1 cellular context compared by ENCODE assay signal in the genomic region with DNA sequence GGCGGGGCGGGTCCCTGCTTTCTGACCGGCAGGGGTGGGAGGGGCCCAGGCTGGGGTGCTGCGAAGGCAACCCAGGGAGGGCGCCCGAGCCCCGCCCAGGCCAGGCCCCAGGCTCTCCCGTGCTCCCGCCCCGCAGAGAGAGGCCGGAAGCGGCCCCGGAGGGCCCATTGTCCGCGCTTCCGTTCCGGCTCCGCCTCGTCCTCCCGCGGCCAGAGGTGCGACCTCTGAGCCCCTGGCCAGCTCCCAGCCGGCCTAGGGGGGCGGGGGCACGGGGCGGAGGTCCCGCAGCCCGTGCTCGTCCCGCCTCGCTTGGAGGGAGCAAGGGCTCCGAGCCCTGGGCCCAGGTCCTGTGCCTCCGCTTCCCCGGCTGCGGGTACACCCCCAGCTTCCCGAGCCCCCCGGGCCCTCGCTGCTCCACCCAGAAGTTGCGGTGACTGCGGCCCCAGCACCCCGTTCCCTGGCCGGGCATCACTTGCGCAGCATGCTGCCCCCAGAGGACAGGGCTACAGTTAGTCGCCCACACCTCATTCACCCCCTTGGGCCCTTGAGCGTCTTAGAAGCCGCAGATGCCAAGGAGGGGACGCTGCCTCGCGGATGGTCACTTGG.
TF ChIP-seq lines count a peak whose summit lies in the region.

No MANE protein-coding gene starts in this region.

TF ChIP-seq in HEK293, 187 proteins besides CTCF, POLR2A, EP300 and RAD21 (continued from another document and continues in another):
- TF ChIP-seq ZNF140 (tag by site-specific recombination; IDR thresholded peaks at IDR 0.05) (no peak), ZBTB8A (tag by site-specific recombination; IDR thresholded peaks at IDR 0.05) (0 out of 2 replicates have a peak, but pooled peaks have one; percentile 9), ZNF561 (tag by site-specific recombination; IDR thresholded peaks at IDR 0.05; ENCODE audit: borderline replicate concordance) (no peak), ZNF785 (tag by site-specific recombination; IDR thresholded peaks at IDR 0.05) (no peak), TRIM28 (IDR thresholded peaks at IDR 0.05; ENCODE audit: borderline replicate concordance, low read length) (no peak), SP3 (tag by site-specific recombination; IDR thresholded peaks at IDR 0.05) (peak; percentile 35; the same call in 1 of the 2 replicates), ZFP69B (tag by site-specific recombination; IDR thresholded peaks at IDR 0.05) (no peak), ZNF302 (tag by site-specific recombination; IDR thresholded peaks at IDR 0.05; ENCODE audit: low read depth) (no peak), ZNF596 (tag by site-specific recombination; IDR thresholded peaks at IDR 0.05) (no peak), ZNF423 (tag by site-specific recombination; IDR thresholded peaks at IDR 0.05) (no peak), ZNF585B (tag by site-specific recombination; IDR thresholded peaks at IDR 0.05) (no peak), EGR2 (tag by site-specific recombination; IDR thresholded peaks at IDR 0.05; ENCODE audit: low read depth) (no peak), GLIS2 (tag by site-specific recombination; IDR thresholded peaks at IDR 0.05) (peak; percentile 51; the same call in 1 of the 2 replicates), MEIS1 (CRISPR knock-in tag; IDR thresholded peaks at IDR 0.05; ENCODE audit: borderline replicate concordance) (no peak), PRDM1 (tag by site-specific recombination; IDR thresholded peaks at IDR 0.05) (no peak), ZNF266 (tag by site-specific recombination; IDR thresholded peaks at IDR 0.05; ENCODE audit: low read depth) (no peak), ZIC2 (tag by site-specific recombination; IDR thresholded peaks at IDR 0.05) (no peak), ZNF37A (tag by site-specific recombination; IDR thresholded peaks at IDR 0.05) (no peak), ZNF324 (tag by site-specific recombination; IDR thresholded peaks at IDR 0.05) (no peak), KLF9 (tag by site-specific recombination; IDR thresholded peaks at IDR 0.05; ENCODE audit: low read depth) (no peak), ZNF24 (tag by site-specific recombination; IDR thresholded peaks at IDR 0.05) (no peak), ZNF629 (tag by site-specific recombination; IDR thresholded peaks at IDR 0.05) (no peak), GFI1B (tag by site-specific recombination; IDR thresholded peaks at IDR 0.05) (no peak), ZNF521 (tag by site-specific recombination; IDR thresholded peaks at IDR 0.05) (no peak), ZNF155 (tag by site-specific recombination; IDR thresholded peaks at IDR 0.05) (no peak), ZNF747 (tag by site-specific recombination; IDR thresholded peaks at IDR 0.05) (no peak), ZNF621 (tag by site-specific recombination; IDR thresholded peaks at IDR 0.05) (no peak), MYNN (tag by site-specific recombination; IDR thresholded peaks at IDR 0.05; ENCODE audit: borderline replicate concordance) (no peak), SETDB1 (IDR thresholded peaks at IDR 0.05; ENCODE audit: insufficient read length, low read length) (no peak), ZNF114 (tag by site-specific recombination; IDR thresholded peaks at IDR 0.05) (no peak), ZNF530 (tag by site-specific recombination; IDR thresholded peaks at IDR 0.05; ENCODE audit: low read depth) (no peak), OVOL3 (tag by site-specific recombination; IDR thresholded peaks at IDR 0.05) (no peak), ZNF510 (tag by site-specific recombination; IDR thresholded peaks at IDR 0.05; ENCODE audit: insufficient replicate concordance) (no peak), GLIS1 (tag by site-specific recombination; IDR thresholded peaks at IDR 0.05) (peak; percentile 43; the same call in 1 of the 2 replicates), ZNF223 (tag by site-specific recombination; IDR thresholded peaks at IDR 0.05) (no peak), ZNF549 (tag by site-specific recombination; IDR thresholded peaks at IDR 0.05) (no peak)
- TF ChIP-seq, protein P1, sequence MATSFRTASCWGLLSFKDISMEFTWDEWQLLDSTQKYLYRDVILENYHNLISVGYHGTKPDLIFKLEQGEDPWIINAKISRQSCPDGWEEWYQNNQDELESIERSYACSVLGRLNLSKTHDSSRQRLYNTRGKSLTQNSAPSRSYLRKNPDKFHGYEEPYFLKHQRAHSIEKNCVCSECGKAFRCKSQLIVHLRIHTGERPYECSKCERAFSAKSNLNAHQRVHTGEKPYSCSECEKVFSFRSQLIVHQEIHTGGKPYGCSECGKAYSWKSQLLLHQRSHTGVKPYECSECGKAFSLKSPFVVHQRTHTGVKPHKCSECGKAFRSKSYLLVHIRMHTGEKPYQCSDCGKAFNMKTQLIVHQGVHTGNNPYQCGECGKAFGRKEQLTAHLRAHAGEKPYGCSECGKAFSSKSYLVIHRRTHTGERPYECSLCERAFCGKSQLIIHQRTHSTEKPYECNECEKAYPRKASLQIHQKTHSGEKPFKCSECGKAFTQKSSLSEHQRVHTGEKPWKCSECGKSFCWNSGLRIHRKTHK (tag by site-specific recombination; IDR thresholded peaks at IDR 0.05): no peak
- TF ChIP-seq, protein P2, sequence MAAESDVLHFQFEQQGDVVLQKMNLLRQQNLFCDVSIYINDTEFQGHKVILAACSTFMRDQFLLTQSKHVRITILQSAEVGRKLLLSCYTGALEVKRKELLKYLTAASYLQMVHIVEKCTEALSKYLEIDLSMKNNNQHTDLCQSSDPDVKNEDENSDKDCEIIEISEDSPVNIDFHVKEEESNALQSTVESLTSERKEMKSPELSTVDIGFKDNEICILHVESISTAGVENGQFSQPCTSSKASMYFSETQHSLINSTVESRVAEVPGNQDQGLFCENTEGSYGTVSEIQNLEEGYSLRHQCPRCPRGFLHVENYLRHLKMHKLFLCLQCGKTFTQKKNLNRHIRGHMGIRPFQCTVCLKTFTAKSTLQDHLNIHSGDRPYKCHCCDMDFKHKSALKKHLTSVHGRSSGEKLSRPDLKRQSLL (tag by site-specific recombination; IDR thresholded peaks at IDR 0.05): no peak
- TF ChIP-seq, protein P3, sequence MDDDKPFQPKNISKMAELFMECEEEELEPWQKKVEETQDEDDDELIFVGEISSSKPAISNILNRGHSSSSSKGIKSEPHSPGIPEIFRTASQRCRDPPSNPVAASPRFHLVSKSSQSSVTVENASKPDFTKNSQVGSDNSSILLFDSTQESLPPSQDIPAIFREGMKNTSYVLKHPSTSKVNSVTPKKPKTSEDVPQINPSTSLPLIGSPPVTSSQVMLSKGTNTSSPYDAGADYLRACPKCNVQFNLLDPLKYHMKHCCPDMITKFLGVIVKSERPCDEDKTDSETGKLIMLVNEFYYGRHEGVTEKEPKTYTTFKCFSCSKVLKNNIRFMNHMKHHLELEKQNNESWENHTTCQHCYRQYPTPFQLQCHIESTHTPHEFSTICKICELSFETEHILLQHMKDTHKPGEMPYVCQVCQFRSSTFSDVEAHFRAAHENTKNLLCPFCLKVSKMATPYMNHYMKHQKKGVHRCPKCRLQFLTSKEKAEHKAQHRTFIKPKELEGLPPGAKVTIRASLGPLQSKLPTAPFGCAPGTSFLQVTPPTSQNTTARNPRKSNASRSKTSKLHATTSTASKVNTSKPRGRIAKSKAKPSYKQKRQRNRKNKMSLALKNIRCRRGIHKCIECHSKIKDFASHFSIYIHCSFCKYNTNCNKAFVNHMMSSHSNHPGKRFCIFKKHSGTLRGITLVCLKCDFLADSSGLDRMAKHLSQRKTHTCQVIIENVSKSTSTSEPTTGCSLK (tag by site-specific recombination; IDR thresholded peaks at IDR 0.05): no peak
- TF ChIP-seq, protein P4, sequence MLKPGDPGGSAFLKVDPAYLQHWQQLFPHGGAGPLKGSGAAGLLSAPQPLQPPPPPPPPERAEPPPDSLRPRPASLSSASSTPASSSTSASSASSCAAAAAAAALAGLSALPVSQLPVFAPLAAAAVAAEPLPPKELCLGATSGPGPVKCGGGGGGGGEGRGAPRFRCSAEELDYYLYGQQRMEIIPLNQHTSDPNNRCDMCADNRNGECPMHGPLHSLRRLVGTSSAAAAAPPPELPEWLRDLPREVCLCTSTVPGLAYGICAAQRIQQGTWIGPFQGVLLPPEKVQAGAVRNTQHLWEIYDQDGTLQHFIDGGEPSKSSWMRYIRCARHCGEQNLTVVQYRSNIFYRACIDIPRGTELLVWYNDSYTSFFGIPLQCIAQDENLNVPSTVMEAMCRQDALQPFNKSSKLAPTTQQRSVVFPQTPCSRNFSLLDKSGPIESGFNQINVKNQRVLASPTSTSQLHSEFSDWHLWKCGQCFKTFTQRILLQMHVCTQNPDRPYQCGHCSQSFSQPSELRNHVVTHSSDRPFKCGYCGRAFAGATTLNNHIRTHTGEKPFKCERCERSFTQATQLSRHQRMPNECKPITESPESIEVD (tag by site-specific recombination; IDR thresholded peaks at IDR 0.05): no peak
- TF ChIP-seq, protein P5, sequence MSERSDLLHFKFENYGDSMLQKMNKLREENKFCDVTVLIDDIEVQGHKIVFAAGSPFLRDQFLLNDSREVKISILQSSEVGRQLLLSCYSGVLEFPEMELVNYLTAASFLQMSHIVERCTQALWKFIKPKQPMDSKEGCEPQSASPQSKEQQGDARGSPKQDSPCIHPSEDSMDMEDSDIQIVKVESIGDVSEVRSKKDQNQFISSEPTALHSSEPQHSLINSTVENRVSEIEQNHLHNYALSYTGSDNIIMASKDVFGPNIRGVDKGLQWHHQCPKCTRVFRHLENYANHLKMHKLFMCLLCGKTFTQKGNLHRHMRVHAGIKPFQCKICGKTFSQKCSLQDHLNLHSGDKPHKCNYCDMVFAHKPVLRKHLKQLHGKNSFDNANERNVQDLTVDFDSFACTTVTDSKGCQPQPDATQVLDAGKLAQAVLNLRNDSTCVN (tag by site-specific recombination; optimal IDR thresholded peaks at IDR 0.05): no peak
- TF ChIP-seq, protein P6, sequence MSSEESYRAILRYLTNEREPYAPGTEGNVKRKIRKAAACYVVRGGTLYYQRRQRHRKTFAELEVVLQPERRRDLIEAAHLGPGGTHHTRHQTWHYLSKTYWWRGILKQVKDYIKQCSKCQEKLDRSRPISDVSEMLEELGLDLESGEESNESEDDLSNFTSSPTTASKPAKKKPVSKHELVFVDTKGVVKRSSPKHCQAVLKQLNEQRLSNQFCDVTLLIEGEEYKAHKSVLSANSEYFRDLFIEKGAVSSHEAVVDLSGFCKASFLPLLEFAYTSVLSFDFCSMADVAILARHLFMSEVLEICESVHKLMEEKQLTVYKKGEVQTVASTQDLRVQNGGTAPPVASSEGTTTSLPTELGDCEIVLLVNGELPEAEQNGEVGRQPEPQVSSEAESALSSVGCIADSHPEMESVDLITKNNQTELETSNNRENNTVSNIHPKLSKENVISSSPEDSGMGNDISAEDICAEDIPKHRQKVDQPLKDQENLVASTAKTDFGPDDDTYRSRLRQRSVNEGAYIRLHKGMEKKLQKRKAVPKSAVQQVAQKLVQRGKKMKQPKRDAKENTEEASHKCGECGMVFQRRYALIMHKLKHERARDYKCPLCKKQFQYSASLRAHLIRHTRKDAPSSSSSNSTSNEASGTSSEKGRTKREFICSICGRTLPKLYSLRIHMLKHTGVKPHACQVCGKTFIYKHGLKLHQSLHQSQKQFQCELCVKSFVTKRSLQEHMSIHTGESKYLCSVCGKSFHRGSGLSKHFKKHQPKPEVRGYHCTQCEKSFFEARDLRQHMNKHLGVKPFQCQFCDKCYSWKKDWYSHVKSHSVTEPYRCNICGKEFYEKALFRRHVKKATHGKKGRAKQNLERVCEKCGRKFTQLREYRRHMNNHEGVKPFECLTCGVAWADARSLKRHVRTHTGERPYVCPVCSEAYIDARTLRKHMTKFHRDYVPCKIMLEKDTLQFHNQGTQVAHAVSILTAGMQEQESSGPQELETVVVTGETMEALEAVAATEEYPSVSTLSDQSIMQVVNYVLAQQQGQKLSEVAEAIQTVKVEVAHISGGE (tag by site-specific recombination; conservative IDR thresholded peaks at IDR 0.05; ENCODE audit: low read depth): peak; percentile 82
- TF ChIP-seq, protein P7, sequence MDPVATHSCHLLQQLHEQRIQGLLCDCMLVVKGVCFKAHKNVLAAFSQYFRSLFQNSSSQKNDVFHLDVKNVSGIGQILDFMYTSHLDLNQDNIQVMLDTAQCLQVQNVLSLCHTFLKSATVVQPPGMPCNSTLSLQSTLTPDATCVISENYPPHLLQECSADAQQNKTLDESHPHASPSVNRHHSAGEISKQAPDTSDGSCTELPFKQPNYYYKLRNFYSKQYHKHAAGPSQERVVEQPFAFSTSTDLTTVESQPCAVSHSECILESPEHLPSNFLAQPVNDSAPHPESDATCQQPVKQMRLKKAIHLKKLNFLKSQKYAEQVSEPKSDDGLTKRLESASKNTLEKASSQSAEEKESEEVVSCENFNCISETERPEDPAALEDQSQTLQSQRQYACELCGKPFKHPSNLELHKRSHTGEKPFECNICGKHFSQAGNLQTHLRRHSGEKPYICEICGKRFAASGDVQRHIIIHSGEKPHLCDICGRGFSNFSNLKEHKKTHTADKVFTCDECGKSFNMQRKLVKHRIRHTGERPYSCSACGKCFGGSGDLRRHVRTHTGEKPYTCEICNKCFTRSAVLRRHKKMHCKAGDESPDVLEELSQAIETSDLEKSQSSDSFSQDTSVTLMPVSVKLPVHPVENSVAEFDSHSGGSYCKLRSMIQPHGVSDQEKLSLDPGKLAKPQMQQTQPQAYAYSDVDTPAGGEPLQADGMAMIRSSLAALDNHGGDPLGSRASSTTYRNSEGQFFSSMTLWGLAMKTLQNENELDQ (tag by site-specific recombination; IDR thresholded peaks at IDR 0.05; ENCODE audit: low read depth): no peak
- TF ChIP-seq, protein P8, sequence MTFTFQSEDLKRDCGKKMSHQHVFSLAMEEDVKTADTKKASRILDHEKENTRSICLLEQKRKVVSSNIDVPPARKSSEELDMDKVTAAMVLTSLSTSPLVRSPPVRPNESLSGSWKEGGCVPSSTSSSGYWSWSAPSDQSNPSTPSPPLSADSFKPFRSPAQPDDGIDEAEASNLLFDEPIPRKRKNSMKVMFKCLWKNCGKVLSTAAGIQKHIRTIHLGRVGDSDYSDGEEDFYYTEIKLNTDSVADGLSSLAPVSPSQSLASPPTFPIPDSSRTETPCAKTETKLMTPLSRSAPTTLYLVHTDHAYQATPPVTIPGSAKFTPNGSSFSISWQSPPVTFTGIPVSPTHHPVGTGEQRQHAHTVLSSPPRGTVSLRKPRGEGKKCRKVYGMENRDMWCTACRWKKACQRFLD (tag by site-specific recombination; IDR thresholded peaks at IDR 0.05): no peak
- TF ChIP-seq, protein P9, sequence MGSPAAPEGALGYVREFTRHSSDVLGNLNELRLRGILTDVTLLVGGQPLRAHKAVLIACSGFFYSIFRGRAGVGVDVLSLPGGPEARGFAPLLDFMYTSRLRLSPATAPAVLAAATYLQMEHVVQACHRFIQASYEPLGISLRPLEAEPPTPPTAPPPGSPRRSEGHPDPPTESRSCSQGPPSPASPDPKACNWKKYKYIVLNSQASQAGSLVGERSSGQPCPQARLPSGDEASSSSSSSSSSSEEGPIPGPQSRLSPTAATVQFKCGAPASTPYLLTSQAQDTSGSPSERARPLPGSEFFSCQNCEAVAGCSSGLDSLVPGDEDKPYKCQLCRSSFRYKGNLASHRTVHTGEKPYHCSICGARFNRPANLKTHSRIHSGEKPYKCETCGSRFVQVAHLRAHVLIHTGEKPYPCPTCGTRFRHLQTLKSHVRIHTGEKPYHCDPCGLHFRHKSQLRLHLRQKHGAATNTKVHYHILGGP (tag by site-specific recombination; IDR thresholded peaks at IDR 0.05): no peak
- TF ChIP-seq, protein P10, sequence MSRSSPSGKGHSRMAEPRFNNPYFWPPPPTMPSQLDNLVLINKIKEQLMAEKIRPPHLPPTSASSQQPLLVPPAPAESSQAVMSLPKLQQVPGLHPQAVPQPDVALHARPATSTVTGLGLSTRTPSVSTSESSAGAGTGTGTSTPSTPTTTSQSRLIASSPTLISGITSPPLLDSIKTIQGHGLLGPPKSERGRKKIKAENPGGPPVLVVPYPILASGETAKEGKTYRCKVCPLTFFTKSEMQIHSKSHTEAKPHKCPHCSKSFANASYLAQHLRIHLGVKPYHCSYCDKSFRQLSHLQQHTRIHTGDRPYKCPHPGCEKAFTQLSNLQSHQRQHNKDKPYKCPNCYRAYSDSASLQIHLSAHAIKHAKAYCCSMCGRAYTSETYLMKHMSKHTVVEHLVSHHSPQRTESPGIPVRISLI (tag by site-specific recombination; IDR thresholded peaks at IDR 0.05): no peak
